ENCODE assay signal across 13 cellular contexts in genomic region chr6:111230351-111231077, GRCh38.
A peak's percentile ranks its signal among the peaks of the same experiment; 100 is the strongest.
DNase-seq lines count a peak whose midpoint lies in the region; ATAC-seq, FAIRE-seq and TF ChIP-seq lines count a peak whose summit lies in the region.
"Had no signal": no experiment of that assay in that cellular context is flagged by ENCODE, and none has a peak within 500 bp of the region (broad histone marks: within the 10 kb centered on the region; RNA-seq: fewer than 3 reads in every experiment).

No MANE protein-coding gene starts in this region.

- no TSS peak for BruUV-seq in MCF 10A (replicated peaks; lab: Mats Ljungman, UMichigan)

- TF ChIP-seq CTCF in MCF 10A (IDR thresholded peaks at IDR 0.05; ENCODE audit: unreplicated experiment) (no peak), breast epithelium (IDR thresholded peaks at IDR 0.05) (no peak), astrocyte (IDR thresholded peaks at IDR 0.05; ENCODE audit: insufficient read depth, low read depth, low read length) (no peak), left ventricle myocardium inferior (IDR thresholded peaks at IDR 0.05; ENCODE audit: borderline replicate concordance) (no peak)

- peak overlapping the region; percentile 25 for H3K9ac ChIP-seq in astrocyte (ENCODE audit: low read length)

- H3K4me3 ChIP-seq in breast epithelium: no peak overlapping the region
- no peak overlapping the region for H3K4me3 ChIP-seq in astrocyte (ENCODE audit: insufficient read depth, low read depth, low read length)
- no peak overlapping the region for H3K4me3 ChIP-seq in left ventricle myocardium inferior
- no peak overlapping the region for H3K4me3 ChIP-seq in aorta (ENCODE audit: low read length in 2 of 2)
- H3K4me3 ChIP-seq: cardiac muscle cell had no signal

- H3K9me3 Mint-ChIP-seq in MCF 10A (ENCODE audit: unreplicated experiment): peaks cover 9% of the 10 kb centered on the region
- H3K9me3 Mint-ChIP-seq in astrocyte (ENCODE audit: unreplicated experiment): no peaks in the 10 kb centered on the region

- no peaks in the 10 kb centered on the region for H3K36me3 Mint-ChIP-seq in MCF 10A (ENCODE audit: insufficient read depth, unreplicated experiment)
- H3K36me3 Mint-ChIP-seq in astrocyte (ENCODE audit: low read depth, unreplicated experiment): no peaks in the 10 kb centered on the region

- H2AFZ ChIP-seq in astrocyte (ENCODE audit: low read depth, low read length): no peak overlapping the region

- CTCF ChIA-PET in MCF 10A (lab: Yijun Ruan, JAX): interaction anchor here (0.8 to 1.8 kb wide), 2 partner anchors 9 to 28 kb away, joined by 3 to 6 read pairs; a partner anchor contains a TSS

- H3K9me3 ChIP-seq in breast epithelium (no peaks in the 10 kb centered on the region), astrocyte (ENCODE audit: insufficient read depth, low read depth, low read length) (no peaks in the 10 kb centered on the region), left ventricle myocardium inferior (replicated peaks) (no peaks in the 10 kb centered on the region), aorta (ENCODE audit: control insufficient read depth, low read length) (no peaks in the 10 kb centered on the region)

- DNase-seq in MCF 10A (ENCODE audit: unreplicated experiment) (peak; percentile 72), breast epithelium (ENCODE audit: low spot score in 2 of 2) (no peak), astrocyte (ENCODE audit: low read depth) (peak; percentile 85), left ventricle myocardium inferior (no peak), LoVo (ENCODE audit: low spot score) (no peak), aorta (no peak)
- no peak for DNase-seq in activated CD4-positive, alpha-beta T cell treated with anti-CD3 and anti-CD28 coated beads, Interleukin-2, amount 50 U/mL, for 1 hour
- DNase-seq: NCI-H1105; stimulated activated CD4-positive, alpha-beta T cell treated with anti-CD3 and anti-CD28 coated beads, Interleukin-1b, Interleukin-23, amount 100 ng/mL, for 48 hours had no signal

- 20% methylated on average over 2 of the region's 2 CpGs for WGBS in aorta, 2 donors

- intact Hi-C loops in MCF 10A (cut with micrococcal nuclease) (no loop called here), breast epithelium (cut with DNase I; ENCODE audit: low total_unique reads) (no loop called here), left ventricle myocardium inferior (cut with micrococcal nuclease) (no loop called here), aorta (cut with DNase I) (no loop called here)

- no peaks in the 10 kb centered on the region for H3K79me2 ChIP-seq in astrocyte (ENCODE audit: insufficient read depth, low read length)

- ATAC-seq in aorta (ENCODE audit: low FRiP score): no peak
- no peak for ATAC-seq in HG03442 (IDR thresholded peaks at IDR 0.05; ENCODE audit: unreplicated experiment)

- H3K36me3 ChIP-seq in breast epithelium: no peaks in the 10 kb centered on the region
- H3K36me3 ChIP-seq in astrocyte (ENCODE audit: insufficient read depth, low read length): no peaks in the 10 kb centered on the region
- no peaks in the 10 kb centered on the region for H3K36me3 ChIP-seq in left ventricle myocardium inferior
- no peaks in the 10 kb centered on the region for H3K36me3 ChIP-seq in aorta (ENCODE audit: control insufficient read depth in 1 of 2, insufficient read depth in 2 of 2, low read length in 1 of 2)
- H3K36me3 ChIP-seq: cardiac muscle cell had no signal

- FAIRE-seq in astrocyte (lab: Jason Lieb, UNC): peak; percentile 79
- FAIRE-seq: A204.1 had no signal

- H3K27me3 Mint-ChIP-seq in MCF 10A (ENCODE audit: insufficient read depth, unreplicated experiment) (peaks cover 37% of the 10 kb centered on the region), astrocyte (ENCODE audit: low read depth, unreplicated experiment) (no peaks in the 10 kb centered on the region)

- H3K4me3 Mint-ChIP-seq in MCF 10A (ENCODE audit: unreplicated experiment) (no peak overlapping the region), astrocyte (ENCODE audit: unreplicated experiment) (no peak overlapping the region)
- H3K4me3 Mint-ChIP-seq: nephron had no signal

- H4K20me1 ChIP-seq in astrocyte (ENCODE audit: insufficient read depth, low read length): no peaks in the 10 kb centered on the region

- H3K4me1 Mint-ChIP-seq in MCF 10A (ENCODE audit: insufficient read depth, unreplicated experiment): peaks cover 12% of the 10 kb centered on the region
- H3K4me1 Mint-ChIP-seq in astrocyte (ENCODE audit: low read depth, unreplicated experiment): peaks cover 9% of the 10 kb centered on the region
- H3K4me1 Mint-ChIP-seq: nephron had no signal

- H3K4me1 ChIP-seq in breast epithelium: no peaks in the 10 kb centered on the region
- H3K4me1 ChIP-seq in astrocyte (ENCODE audit: insufficient read depth, low read length): peaks cover 12% of the 10 kb centered on the region
- peaks cover 47% of the 10 kb centered on the region for H3K4me1 ChIP-seq in left ventricle myocardium inferior
- no peaks in the 10 kb centered on the region for H3K4me1 ChIP-seq in aorta (ENCODE audit: control insufficient read depth in 1 of 2, insufficient read depth in 2 of 2, low read length in 2 of 2)

- H3K27me3 ChIP-seq in breast epithelium (no peaks in the 10 kb centered on the region), astrocyte (ENCODE audit: insufficient read depth, low read length) (no peaks in the 10 kb centered on the region), left ventricle myocardium inferior (ENCODE audit: low read depth) (no peaks in the 10 kb centered on the region), aorta (ENCODE audit: control insufficient read depth in 1 of 2, insufficient read depth in 2 of 2, low read length in 1 of 2) (no peaks in the 10 kb centered on the region)
- H3K27me3 ChIP-seq: cardiac muscle cell had no signal

- H3K4me2 ChIP-seq in astrocyte (ENCODE audit: low read length): no peak overlapping the region

- POLR2A ChIA-PET in MCF 10A (lab: Yijun Ruan, JAX): interaction anchor here (0.8 to 3.0 kb wide), 6 partner anchors 10 to 415 kb away, joined by 3 to 22 read pairs (median 4); partner anchors contain the start of gene CDK19

- TF ChIP-seq POLR2A in breast epithelium (IDR thresholded peaks at IDR 0.05): no peak

- H3K27ac ChIP-seq in breast epithelium: no peak overlapping the region
- H3K27ac ChIP-seq in astrocyte (ENCODE audit: low read depth, low read length): peak overlapping the region; percentile 37
- peak overlapping the region; percentile 78 for H3K27ac ChIP-seq in left ventricle myocardium inferior (replicated peaks)
- H3K27ac ChIP-seq in aorta (ENCODE audit: low read depth in 1 of 2, low read length in 2 of 2): no peak overlapping the region
- H3K27ac ChIP-seq: cardiac muscle cell had no signal

- no peak overlapping the region for H3K27ac Mint-ChIP-seq in MCF 10A (ENCODE audit: low read depth, unreplicated experiment)
- no peak overlapping the region for H3K27ac Mint-ChIP-seq in astrocyte (ENCODE audit: unreplicated experiment)
- H3K27ac Mint-ChIP-seq: nephron had no signal

Comparison
In these comparisons a context has a peak if more than half of its experiments do, and no peak if none do; other contexts are left out.
1. DNase-seq: peak in MCF 10A (single experiment) and astrocyte (single experiment); none in breast epithelium (0 of 2), left ventricle myocardium inferior (single experiment), activated CD4-positive, alpha-beta T cell treated with anti-CD3 and anti-CD28 coated beads, Interleukin-2, amount 50 U/mL, for 1 hour (single experiment), LoVo (single experiment) and aorta (0 of 2).
2. H3K27ac ChIP-seq: peak in astrocyte (single experiment) and left ventricle myocardium inferior (single experiment); none in breast epithelium (0 of 2) and aorta (0 of 2).